Comparison of ENCODE assay signal across 11 cellular contexts in the genomic region with DNA sequence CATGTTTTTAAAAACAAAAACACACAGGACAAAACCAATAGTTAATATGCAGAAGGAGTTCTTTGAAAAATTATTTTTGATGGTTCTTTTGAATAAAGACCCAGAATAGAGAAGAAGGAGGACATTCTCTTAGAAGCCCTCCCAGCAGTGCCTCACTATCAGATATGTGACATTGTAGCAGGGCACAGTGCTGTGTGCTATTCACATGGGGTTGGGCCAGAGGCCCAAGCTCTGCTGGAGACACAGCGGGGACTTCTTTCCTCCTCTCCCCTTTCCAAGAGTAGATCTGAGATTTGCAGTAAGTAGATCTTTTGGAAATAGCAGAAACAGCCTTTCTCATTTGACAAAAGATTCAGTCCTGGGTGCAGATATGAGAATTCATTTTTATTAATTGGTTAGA.
"Had no signal": no experiment of that assay in that cellular context is flagged by ENCODE, and none has a peak within 500 bp of the region (broad histone marks: within the 10 kb centered on the region; RNA-seq: fewer than 3 reads in every experiment).

No MANE protein-coding gene starts in this region.

- H3K27me3 ChIP-seq: ascending aorta, esophagus squamous epithelium, left lung, stomach had no signal

- H3K27ac ChIP-seq: VCaP had no signal

- H3K9me3 ChIP-seq: ascending aorta, esophagus squamous epithelium, left lung, stomach had no signal

- H3K4me3 ChIP-seq: esophagus squamous epithelium, left lung, stomach had no signal

- ATAC-seq: left lung had no signal

- DNase-seq: activated CD4-positive, alpha-beta T cell treated with anti-CD3 and anti-CD28 coated beads for 4 hours; activated gamma-delta T cell treated with Interleukin-2 at 50 U/mL for 16 hours; esophagus squamous epithelium; left lung; mesendoderm; stimulated activated CD4-positive, alpha-beta T cell treated with anti-CD3 and anti-CD28 coated beads, Interleukin-15, amount 100 ng/mL, for 24 hours; stimulated activated CD4-positive, alpha-beta T cell treated with anti-CD3 and anti-CD28 coated beads, Interleukin-4, amount 100 ng/mL, for 24 hours; stomach; T1000 had no signal
